In the genomic region with DNA sequence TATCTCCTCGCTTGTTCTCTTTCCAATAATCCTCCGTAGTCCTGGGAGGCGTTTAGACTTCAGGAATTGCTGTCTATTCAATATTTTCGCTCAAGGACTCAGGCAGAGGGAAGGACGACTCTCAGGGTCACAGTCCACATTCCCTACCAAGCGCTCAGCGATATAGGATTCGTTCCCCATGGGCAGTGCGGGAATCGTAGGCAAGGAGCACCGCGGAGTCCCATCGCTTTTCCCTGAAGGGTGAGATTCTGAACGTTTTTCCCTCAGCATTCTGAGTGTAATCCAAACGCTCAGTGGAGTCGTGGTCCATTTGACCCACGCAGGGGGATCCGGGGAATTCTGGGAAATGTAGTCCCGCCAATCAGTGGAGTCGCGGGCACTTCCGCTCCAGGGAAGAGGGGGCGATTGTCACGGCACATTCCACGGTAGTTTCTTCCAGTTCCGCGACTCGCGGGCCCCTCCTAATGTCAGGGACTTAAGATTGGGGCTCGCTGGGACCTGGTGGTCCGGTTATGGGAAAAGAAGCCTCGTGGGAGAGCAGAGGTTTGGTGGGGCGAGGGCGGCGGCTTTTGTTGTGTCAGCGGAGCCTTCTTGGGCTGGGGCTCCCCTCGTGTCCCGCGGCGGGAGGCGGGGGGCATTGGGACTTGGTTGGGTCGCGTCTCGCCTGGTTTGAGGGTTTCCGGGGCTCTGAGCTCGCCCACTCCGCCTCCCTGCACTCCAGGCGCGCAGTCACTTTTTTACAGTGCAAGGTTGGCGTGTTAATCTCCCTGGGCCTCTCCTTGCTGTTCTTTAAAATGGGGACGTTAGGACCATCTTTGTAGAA, we compare ENCODE assay signal across 1 cellular context.
TF ChIP-seq lines count a peak whose summit lies in the region.

A gene (plus strand): TSS at position 364 of the 823 bp plus-strand sequence. CDS start 3,079 bp downstream, outside the sequence.

TF ChIP-seq in HepG2, 621 proteins besides CTCF, POLR2A, EP300 and RAD21 (continued from another document and continues in another):
- TF ChIP-seq, protein P1, sequence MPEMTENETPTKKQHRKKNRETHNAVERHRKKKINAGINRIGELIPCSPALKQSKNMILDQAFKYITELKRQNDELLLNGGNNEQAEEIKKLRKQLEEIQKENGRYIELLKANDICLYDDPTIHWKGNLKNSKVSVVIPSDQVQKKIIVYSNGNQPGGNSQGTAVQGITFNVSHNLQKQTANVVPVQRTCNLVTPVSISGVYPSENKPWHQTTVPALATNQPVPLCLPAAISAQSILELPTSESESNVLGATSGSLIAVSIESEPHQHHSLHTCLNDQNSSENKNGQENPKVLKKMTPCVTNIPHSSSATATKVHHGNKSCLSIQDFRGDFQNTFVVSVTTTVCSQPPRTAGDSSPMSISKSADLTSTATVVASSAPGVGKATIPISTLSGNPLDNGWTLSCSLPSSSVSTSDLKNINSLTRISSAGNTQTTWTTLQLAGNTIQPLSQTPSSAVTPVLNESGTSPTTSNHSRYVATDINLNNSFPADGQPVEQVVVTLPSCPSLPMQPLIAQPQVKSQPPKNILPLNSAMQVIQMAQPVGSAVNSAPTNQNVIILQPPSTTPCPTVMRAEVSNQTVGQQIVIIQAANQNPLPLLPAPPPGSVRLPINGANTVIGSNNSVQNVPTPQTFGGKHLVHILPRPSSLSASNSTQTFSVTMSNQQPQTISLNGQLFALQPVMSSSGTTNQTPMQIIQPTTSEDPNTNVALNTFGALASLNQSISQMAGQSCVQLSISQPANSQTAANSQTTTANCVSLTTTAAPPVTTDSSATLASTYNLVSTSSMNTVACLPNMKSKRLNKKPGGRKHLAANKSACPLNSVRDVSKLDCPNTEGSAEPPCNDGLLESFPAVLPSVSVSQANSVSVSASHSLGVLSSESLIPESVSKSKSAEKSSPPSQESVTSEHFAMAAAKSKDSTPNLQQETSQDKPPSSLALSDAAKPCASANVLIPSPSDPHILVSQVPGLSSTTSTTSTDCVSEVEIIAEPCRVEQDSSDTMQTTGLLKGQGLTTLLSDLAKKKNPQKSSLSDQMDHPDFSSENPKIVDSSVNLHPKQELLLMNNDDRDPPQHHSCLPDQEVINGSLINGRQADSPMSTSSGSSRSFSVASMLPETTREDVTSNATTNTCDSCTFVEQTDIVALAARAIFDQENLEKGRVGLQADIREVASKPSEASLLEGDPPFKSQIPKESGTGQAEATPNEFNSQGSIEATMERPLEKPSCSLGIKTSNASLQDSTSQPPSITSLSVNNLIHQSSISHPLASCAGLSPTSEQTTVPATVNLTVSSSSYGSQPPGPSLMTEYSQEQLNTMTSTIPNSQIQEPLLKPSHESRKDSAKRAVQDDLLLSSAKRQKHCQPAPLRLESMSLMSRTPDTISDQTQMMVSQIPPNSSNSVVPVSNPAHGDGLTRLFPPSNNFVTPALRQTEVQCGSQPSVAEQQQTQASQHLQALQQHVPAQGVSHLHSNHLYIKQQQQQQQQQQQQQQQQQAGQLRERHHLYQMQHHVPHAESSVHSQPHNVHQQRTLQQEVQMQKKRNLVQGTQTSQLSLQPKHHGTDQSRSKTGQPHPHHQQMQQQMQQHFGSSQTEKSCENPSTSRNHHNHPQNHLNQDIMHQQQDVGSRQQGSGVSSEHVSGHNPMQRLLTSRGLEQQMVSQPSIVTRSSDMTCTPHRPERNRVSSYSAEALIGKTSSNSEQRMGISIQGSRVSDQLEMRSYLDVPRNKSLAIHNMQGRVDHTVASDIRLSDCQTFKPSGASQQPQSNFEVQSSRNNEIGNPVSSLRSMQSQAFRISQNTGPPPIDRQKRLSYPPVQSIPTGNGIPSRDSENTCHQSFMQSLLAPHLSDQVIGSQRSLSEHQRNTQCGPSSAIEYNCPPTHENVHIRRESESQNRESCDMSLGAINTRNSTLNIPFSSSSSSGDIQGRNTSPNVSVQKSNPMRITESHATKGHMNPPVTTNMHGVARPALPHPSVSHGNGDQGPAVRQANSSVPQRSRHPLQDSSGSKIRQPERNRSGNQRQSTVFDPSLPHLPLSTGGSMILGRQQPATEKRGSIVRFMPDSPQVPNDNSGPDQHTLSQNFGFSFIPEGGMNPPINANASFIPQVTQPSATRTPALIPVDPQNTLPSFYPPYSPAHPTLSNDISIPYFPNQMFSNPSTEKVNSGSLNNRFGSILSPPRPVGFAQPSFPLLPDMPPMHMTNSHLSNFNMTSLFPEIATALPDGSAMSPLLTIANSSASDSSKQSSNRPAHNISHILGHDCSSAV (CRISPR knock-in tag; IDR thresholded peaks at IDR 0.05; ENCODE audit: borderline replicate concordance), result no peak
- TF ChIP-seq, protein P2, sequence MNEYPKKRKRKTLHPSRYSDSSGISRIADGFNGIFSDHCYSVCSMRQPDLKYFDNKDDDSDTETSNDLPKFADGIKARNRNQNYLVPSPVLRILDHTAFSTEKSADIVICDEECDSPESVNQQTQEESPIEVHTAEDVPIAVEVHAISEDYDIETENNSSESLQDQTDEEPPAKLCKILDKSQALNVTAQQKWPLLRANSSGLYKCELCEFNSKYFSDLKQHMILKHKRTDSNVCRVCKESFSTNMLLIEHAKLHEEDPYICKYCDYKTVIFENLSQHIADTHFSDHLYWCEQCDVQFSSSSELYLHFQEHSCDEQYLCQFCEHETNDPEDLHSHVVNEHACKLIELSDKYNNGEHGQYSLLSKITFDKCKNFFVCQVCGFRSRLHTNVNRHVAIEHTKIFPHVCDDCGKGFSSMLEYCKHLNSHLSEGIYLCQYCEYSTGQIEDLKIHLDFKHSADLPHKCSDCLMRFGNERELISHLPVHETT (CRISPR knock-in tag; conservative IDR thresholded peaks at IDR 0.05), result no peak
- TF ChIP-seq SP1 (IDR thresholded peaks at IDR 0.05), result no peak
- no peak for TF ChIP-seq SP1 (CRISPR knock-in tag; IDR thresholded peaks at IDR 0.05)
- TF ChIP-seq ZNF263 (CRISPR knock-in tag; IDR thresholded peaks at IDR 0.05), result peak; percentile 62; the same call in 1 of the 2 replicates
- TF ChIP-seq SOX13 (IDR thresholded peaks at IDR 0.05), result no peak
- TF ChIP-seq SOX13 (CRISPR knock-in tag; conservative IDR thresholded peaks at IDR 0.05 in 1 of 2, IDR thresholded peaks at IDR 0.05 in 1 of 2), result peak in 1 of 2 experiments; percentile 31; a peak in 1 of 4 replicates
- TF ChIP-seq ZNF432 (CRISPR knock-in tag; IDR thresholded peaks at IDR 0.05; ENCODE audit: borderline replicate concordance), result no peak
- TF ChIP-seq BRCA1 (CRISPR knock-in tag; IDR thresholded peaks at IDR 0.05), result no peak
- TF ChIP-seq DPF2 (CRISPR knock-in tag; IDR thresholded peaks at IDR 0.05; ENCODE audit: borderline replicate concordance, low read depth), result no peak
- TF ChIP-seq SETDB1 (CRISPR knock-in tag; IDR thresholded peaks at IDR 0.05; ENCODE audit: borderline replicate concordance), result no peak
- TF ChIP-seq, protein P3, sequence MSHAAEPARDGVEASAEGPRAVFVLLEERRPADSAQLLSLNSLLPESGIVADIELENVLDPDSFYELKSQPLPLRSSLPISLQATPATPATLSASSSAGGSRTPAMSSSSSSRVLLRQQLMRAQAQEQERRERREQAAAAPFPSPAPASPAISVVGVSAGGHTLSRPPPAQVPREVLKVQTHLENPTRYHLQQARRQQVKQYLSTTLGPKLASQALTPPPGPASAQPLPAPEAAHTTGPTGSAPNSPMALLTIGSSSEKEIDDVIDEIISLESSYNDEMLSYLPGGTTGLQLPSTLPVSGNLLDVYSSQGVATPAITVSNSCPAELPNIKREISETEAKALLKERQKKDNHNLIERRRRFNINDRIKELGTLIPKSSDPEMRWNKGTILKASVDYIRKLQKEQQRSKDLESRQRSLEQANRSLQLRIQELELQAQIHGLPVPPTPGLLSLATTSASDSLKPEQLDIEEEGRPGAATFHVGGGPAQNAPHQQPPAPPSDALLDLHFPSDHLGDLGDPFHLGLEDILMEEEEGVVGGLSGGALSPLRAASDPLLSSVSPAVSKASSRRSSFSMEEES (CRISPR knock-in tag; IDR thresholded peaks at IDR 0.05), result no peak
- TF ChIP-seq GPN1 (CRISPR knock-in tag; IDR thresholded peaks at IDR 0.05; ENCODE audit: borderline replicate concordance), result 0 out of 2 replicates have a peak, but pooled peaks have one; percentile 28
- TF ChIP-seq, protein P4, sequence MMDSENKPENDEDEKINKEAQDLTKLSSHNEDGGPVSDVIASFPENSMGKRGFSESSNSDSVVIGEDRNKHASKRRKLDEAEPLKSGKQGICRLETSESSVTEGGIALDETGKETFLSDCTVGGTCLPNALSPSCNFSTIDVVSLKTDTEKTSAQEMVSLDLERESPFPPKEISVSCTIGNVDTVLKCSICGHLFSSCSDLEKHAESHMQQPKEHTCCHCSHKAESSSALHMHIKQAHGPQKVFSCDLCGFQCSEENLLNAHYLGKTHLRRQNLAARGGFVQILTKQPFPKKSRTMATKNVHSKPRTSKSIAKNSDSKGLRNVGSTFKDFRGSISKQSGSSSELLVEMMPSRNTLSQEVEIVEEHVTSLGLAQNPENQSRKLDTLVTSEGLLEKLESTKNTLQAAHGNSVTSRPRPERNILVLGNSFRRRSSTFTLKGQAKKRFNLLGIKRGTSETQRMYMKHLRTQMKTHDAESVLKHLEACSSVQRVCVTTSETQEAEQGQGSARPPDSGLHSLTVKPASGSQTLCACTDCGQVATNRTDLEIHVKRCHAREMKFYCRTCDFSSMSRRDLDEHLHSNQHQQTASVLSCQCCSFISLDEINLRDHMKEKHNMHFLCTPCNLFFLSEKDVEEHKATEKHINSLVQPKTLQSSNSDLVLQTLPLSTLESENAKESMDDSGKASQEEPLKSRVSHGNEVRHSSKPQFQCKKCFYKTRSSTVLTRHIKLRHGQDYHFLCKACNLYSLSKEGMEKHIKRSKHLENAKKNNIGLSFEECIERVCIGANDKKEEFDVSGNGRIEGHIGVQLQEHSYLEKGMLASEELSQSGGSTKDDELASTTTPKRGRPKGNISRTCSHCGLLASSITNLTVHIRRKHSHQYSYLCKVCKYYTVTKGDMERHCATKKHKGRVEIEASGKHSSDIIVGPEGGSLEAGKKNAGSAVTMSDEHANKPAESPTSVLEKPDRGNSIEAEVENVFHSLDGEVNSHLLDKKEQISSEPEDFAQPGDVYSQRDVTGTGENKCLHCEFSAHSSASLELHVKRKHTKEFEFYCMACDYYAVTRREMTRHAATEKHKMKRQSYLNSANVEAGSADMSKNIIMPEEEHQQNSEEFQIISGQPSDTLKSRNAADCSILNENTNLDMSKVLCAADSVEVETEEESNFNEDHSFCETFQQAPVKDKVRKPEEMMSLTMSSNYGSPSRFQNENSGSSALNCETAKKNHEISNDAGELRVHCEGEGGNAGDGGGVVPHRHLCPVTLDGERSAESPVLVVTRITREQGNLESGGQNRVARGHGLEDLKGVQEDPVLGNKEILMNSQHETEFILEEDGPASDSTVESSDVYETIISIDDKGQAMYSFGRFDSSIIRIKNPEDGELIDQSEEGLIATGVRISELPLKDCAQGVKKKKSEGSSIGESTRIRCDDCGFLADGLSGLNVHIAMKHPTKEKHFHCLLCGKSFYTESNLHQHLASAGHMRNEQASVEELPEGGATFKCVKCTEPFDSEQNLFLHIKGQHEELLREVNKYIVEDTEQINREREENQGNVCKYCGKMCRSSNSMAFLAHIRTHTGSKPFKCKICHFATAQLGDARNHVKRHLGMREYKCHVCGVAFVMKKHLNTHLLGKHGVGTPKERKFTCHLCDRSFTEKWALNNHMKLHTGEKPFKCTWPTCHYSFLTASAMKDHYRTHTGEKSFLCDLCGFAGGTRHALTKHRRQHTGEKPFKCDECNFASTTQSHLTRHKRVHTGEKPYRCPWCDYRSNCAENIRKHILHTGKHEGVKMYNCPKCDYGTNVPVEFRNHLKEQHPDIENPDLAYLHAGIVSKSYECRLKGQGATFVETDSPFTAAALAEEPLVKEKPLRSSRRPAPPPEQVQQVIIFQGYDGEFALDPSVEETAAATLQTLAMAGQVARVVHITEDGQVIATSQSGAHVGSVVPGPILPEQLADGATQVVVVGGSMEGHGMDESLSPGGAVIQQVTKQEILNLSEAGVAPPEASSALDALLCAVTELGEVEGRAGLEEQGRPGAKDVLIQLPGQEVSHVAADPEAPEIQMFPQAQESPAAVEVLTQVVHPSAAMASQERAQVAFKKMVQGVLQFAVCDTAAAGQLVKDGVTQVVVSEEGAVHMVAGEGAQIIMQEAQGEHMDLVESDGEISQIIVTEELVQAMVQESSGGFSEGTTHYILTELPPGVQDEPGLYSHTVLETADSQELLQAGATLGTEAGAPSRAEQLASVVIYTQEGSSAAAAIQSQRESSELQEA (CRISPR knock-in tag; IDR thresholded peaks at IDR 0.05; ENCODE audit: not compliant biosample characterization), result no peak
- TF ChIP-seq PITX1 (CRISPR knock-in tag; IDR thresholded peaks at IDR 0.05), result no peak; the same call in none of the 2 replicates
- TF ChIP-seq YEATS2 (CRISPR knock-in tag; IDR thresholded peaks at IDR 0.05; ENCODE audit: borderline replicate concordance), result peak; percentile 67; the same call in 1 of the 2 replicates
- TF ChIP-seq, protein P5, sequence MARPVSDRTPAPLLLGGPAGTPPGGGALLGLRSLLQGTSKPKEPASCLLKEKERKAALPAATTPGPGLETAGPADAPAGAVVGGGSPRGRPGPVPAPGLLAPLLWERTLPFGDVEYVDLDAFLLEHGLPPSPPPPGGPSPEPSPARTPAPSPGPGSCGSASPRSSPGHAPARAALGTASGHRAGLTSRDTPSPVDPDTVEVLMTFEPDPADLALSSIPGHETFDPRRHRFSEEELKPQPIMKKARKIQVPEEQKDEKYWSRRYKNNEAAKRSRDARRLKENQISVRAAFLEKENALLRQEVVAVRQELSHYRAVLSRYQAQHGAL (CRISPR knock-in tag; IDR thresholded peaks at IDR 0.05; ENCODE audit: not compliant biosample characterization), result no peak
- peak; percentile 39; the same call in 1 of the 2 replicates for TF ChIP-seq ZBTB7B (CRISPR knock-in tag; IDR thresholded peaks at IDR 0.05)
- TF ChIP-seq ZNF773 (CRISPR knock-in tag; IDR thresholded peaks at IDR 0.05; ENCODE audit: borderline replicate concordance), result no peak
- peak; percentile 41; the same call in 1 of the 2 replicates for TF ChIP-seq ZNF598 (CRISPR knock-in tag; IDR thresholded peaks at IDR 0.05; ENCODE audit: borderline replicate concordance)
- TF ChIP-seq FOXM1 (CRISPR knock-in tag; IDR thresholded peaks at IDR 0.05), result no peak
- peak; percentile 88 for TF ChIP-seq TEAD3 (CRISPR knock-in tag; optimal IDR thresholded peaks at IDR 0.05; ENCODE audit: borderline replicate concordance)
- TF ChIP-seq FOXK2 (IDR thresholded peaks at IDR 0.05), result no peak
- TF ChIP-seq, protein P6, sequence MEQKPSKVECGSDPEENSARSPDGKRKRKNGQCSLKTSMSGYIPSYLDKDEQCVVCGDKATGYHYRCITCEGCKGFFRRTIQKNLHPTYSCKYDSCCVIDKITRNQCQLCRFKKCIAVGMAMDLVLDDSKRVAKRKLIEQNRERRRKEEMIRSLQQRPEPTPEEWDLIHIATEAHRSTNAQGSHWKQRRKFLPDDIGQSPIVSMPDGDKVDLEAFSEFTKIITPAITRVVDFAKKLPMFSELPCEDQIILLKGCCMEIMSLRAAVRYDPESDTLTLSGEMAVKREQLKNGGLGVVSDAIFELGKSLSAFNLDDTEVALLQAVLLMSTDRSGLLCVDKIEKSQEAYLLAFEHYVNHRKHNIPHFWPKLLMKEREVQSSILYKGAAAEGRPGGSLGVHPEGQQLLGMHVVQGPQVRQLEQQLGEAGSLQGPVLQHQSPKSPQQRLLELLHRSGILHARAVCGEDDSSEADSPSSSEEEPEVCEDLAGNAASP (CRISPR knock-in tag; IDR thresholded peaks at IDR 0.05; ENCODE audit: borderline replicate concordance), result peak; percentile 48; the same call in 1 of the 2 replicates
- no peak for TF ChIP-seq ZNF652 (CRISPR knock-in tag; IDR thresholded peaks at IDR 0.05; ENCODE audit: borderline replicate concordance, low read depth)
- peak; percentile 40; the same call in 1 of the 2 replicates for TF ChIP-seq ZBTB42 (CRISPR knock-in tag; IDR thresholded peaks at IDR 0.05)
- no peak for TF ChIP-seq RELA (CRISPR knock-in tag; IDR thresholded peaks at IDR 0.05)
- no peak for TF ChIP-seq NR2F1 (CRISPR knock-in tag; IDR thresholded peaks at IDR 0.05)
- TF ChIP-seq MBNL3 (CRISPR knock-in tag; conservative IDR thresholded peaks at IDR 0.05), result no peak
- TF ChIP-seq ZBTB21 (CRISPR knock-in tag; IDR thresholded peaks at IDR 0.05), result no peak
- no peak for TF ChIP-seq REXO4 (CRISPR knock-in tag; IDR thresholded peaks at IDR 0.05; ENCODE audit: borderline replicate concordance)
